8 cellular contexts compared by ENCODE assay signal in the genomic region with DNA sequence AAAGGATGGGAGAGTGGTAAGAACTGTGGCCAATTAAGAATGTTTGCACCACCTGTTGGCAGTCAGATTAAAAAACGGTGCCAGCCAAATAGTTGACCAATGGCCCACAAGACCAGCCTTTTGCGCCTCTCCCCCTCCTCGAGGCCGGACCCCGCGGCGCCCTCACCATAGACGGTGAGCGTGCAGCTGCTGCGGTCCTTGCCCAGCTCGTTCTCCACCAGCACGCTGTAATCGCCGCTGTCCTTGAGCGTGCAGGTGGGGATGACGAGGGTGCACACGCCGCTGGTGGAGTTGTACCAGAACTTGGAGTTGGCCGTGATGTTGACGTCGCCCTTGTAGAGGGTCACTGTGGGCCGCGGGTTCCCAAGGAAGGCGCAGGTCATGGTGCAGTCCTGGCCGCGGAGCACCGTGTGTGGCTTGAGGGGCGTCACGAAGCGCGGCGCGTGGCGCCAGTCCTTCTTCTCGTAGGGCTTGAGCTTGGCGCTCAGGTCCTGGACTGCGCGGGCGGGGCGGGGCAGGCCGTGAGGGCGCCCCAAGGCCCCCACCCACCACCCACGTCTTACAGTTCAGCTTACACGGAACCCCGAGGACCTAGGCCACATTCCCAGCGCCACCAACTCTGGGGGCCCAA. TPM values are rescaled to one million over a fixed set of nuclear protein-coding genes. Genes with fewer than 3 reads are reported as not detected.
DNase-seq lines count a peak whose midpoint lies in the region; ATAC-seq, FAIRE-seq and TF ChIP-seq lines count a peak whose summit lies in the region.

No MANE protein-coding gene starts in this region.

- 1 to 3% (median 1%) methylated on average over 17 to 46 of the region's 46 CpGs for WGBS in ovary, 3 donors

- H3K27me3 ChIP-seq in ovary: no peaks in the 10 kb centered on the region

- DNase-seq in GM12892 (ENCODE audit: insufficient read length): no peak
- DNase-seq in activated CD4-positive, alpha-beta memory T cell treated with anti-CD3 and anti-CD28 coated beads for 36 hours: peak; percentile 40
- DNase-seq in fibroblast of mammary gland (ENCODE audit: low read depth): no peak
- peak in 4 of 5 donors; percentile 50 to 75 (median 64) for DNase-seq in ovary
- DNase-seq in iPS-NIHi7 (ENCODE audit: extremely low spot score): no peak
- DNase-seq in DMS 273 (lab: John Stamatoyannopoulos, UW; ENCODE audit: unreplicated experiment): no peak

- TF ChIP-seq CTCF in fibroblast of mammary gland (conservative IDR thresholded peaks at IDR 0.05; ENCODE audit: control insufficient read depth, insufficient read depth, low read depth, low read length) (no peak), ovary (IDR thresholded peaks at IDR 0.05) (no peak)

- H3K4me1 Mint-ChIP-seq in activated CD4-positive, alpha-beta memory T cell treated with anti-CD3 and anti-CD28 coated beads for 36 hours (ENCODE audit: low read depth): peaks cover 21% of the 10 kb centered on the region

- ATAC-seq in HG03139 (IDR thresholded peaks at IDR 0.05; ENCODE audit: unreplicated experiment): no peak
- no peak for ATAC-seq in GM21381 (IDR thresholded peaks at IDR 0.05; ENCODE audit: unreplicated experiment)

- CTCF ChIA-PET in activated CD4-positive, alpha-beta memory T cell treated with anti-CD3 and anti-CD28 coated beads for 36 hours (lab: Charles Lee): interaction anchor here (1.0 to 3.5 kb wide), 5 partner anchors 16 to 462 kb away, joined by 3 to 29 read pairs (median 6); no protein-coding TSS in a partner anchor

- peak overlapping the region; percentile 42 for H3K4me3 Mint-ChIP-seq in activated CD4-positive, alpha-beta memory T cell treated with anti-CD3 and anti-CD28 coated beads for 36 hours

- no peak overlapping the region for H3K27ac Mint-ChIP-seq in activated CD4-positive, alpha-beta memory T cell treated with anti-CD3 and anti-CD28 coated beads for 36 hours

- TF ChIP-seq POLR2A in GM12892 (IDR thresholded peaks at IDR 0.05; ENCODE audit: low read depth, low read length) (no peak), ovary (IDR thresholded peaks at IDR 0.05) (no peak)

- POLR2A ChIA-PET in activated CD4-positive, alpha-beta memory T cell treated with anti-CD3 and anti-CD28 coated beads for 36 hours (lab: Charles Lee): interaction anchor here (0.5 to 1.0 kb wide), 2 partner anchors 71 to 308 kb away, joined by 3 read pairs; partner anchors contain the start of gene SPTY2D1

- FAIRE-seq in GM12892 (lab: Jason Lieb, UNC): peak; percentile 30

- intact Hi-C loops in activated CD4-positive, alpha-beta memory T cell treated with anti-CD3 and anti-CD28 coated beads for 36 hours (cut with micrococcal nuclease): no loop called here
- intact Hi-C loops in ovary (cut with DNase I): loop anchor here in 1 of 4 donors (10.0 kb wide), 1 partner anchor 71 kb away; the partner anchor contains the start of gene SPTY2D1

- H3K9me3 ChIP-seq in ovary: no peaks in the 10 kb centered on the region

- peak overlapping the region in 1 of 2 donors; percentile 31 for H3K27ac ChIP-seq in ovary

- no peaks in the 10 kb centered on the region for H3K9me3 Mint-ChIP-seq in activated CD4-positive, alpha-beta memory T cell treated with anti-CD3 and anti-CD28 coated beads for 36 hours

- H3K36me3 Mint-ChIP-seq in activated CD4-positive, alpha-beta memory T cell treated with anti-CD3 and anti-CD28 coated beads for 36 hours: no peaks in the 10 kb centered on the region

- H3K27me3 Mint-ChIP-seq in activated CD4-positive, alpha-beta memory T cell treated with anti-CD3 and anti-CD28 coated beads for 36 hours: no peaks in the 10 kb centered on the region

- TF ChIP-seq EP300 in ovary (IDR thresholded peaks at IDR 0.05): no peak

- no peaks in the 10 kb centered on the region for H3K36me3 ChIP-seq in ovary

- H3K4me1 ChIP-seq in ovary (ENCODE audit: insufficient read depth): peaks cover 16% of the 10 kb centered on the region

- H3K4me3 ChIP-seq in fibroblast of mammary gland (ENCODE audit: control insufficient read depth, low read depth, low read length) (peak overlapping the region; percentile 39), ovary (peak overlapping the region; percentile 71)

RNA-seq across cellular contexts. Expression of gene TMEM86A, which starts 7.2 kb away (rescaled TPM):
- polyA plus RNA-seq in GM12892 (2012; ENCODE audit: missing spikeins): 0.11 TPM
- under 1 TPM; 0.50 to 0.65 TPM for total RNA-seq in activated CD4-positive, alpha-beta memory T cell treated with anti-CD3 and anti-CD28 coated beads for 36 hours
- total RNA-seq in ovary: 10 to 100 TPM in 5 of 7 donors, 1 to 10 TPM in 2; 8.4 to 18.2 (median 14.9) TPM
- 10 to 100 TPM; 10.2 to 11.5 TPM for polyA plus RNA-seq in ovary

RNA-seq across cellular contexts. Expression of gene IGSF22, which starts 20.2 kb away (rescaled TPM):
- polyA plus RNA-seq in GM12892 (2012; ENCODE audit: missing spikeins): not detected
- total RNA-seq in activated CD4-positive, alpha-beta memory T cell treated with anti-CD3 and anti-CD28 coated beads for 36 hours: under 1 TPM; 0.85 to 1.00 TPM
- total RNA-seq in ovary: 1 to 10 TPM in 5 of 7 donors, under 1 TPM in 1, not detected in 1; 0.11 to 1.5 (median 1.1) TPM
- polyA plus RNA-seq in ovary: under 1 TPM; 0.13 to 0.24 TPM

Comparison
In these comparisons a context has a peak if more than half of its experiments do, and no peak if none do; other contexts are left out.
1. DNase-seq: peak in activated CD4-positive, alpha-beta memory T cell treated with anti-CD3 and anti-CD28 coated beads for 36 hours (single experiment) and ovary (4 of 5); none in GM12892 (single experiment), fibroblast of mammary gland (single experiment), iPS-NIHi7 (single experiment) and DMS 273 (single experiment).
2. RNA of gene TMEM86A, which starts 7.2 kb away (total RNA-seq): 8.4 to 18.2 TPM in ovary; 0.50 to 0.65 TPM in activated CD4-positive, alpha-beta memory T cell treated with anti-CD3 and anti-CD28 coated beads for 36 hours; every median in the first group is over 4 times any median in the second.